ENCODE assay signal across 18 cellular contexts in genomic region chr10:72072639-72073038, GRCh38.
"Had no signal": no experiment of that assay in that cellular context is flagged by ENCODE, and none has a peak within 500 bp of the region (broad histone marks: within the 10 kb centered on the region; RNA-seq: fewer than 3 reads in every experiment).

No MANE protein-coding gene starts in this region.

- H3K27me3 ChIP-seq: left lung, right lobe of liver, suprapubic skin had no signal

- H3K4me3 Mint-ChIP-seq: activated CD4-positive, alpha-beta T cell treated with anti-CD3 and anti-CD28 coated beads, Interleukin-2, amount 10 ng/mL, durations not matched to agents 7 days and 5 days; activated T-cell treated with anti-CD3 and anti-CD28 coated beads, Interleukin-2, amount 50 U/mL, for 4 hours; brain; type B pancreatic cell had no signal

- FAIRE-seq: keratinocyte, TTC549 had no signal

- H3K4me3 ChIP-seq: left lung, right lobe of liver, SK-N-MC, suprapubic skin had no signal

- H3K36me3 ChIP-seq: right lobe of liver, suprapubic skin had no signal

- H3K27me3 Mint-ChIP-seq: activated CD4-positive, alpha-beta T cell treated with anti-CD3 and anti-CD28 coated beads, Interleukin-2, amount 10 ng/mL, durations not matched to agents 7 days and 5 days; effector memory CD8-positive, alpha-beta T cell; progenitor cell of endocrine pancreas; type B pancreatic cell had no signal

- H3K27ac Mint-ChIP-seq: activated CD4-positive, alpha-beta T cell treated with anti-CD3 and anti-CD28 coated beads, Interleukin-2, amount 10 ng/mL, durations not matched to agents 7 days and 5 days; progenitor cell of endocrine pancreas; type B pancreatic cell had no signal

- H3K9me3 ChIP-seq: left lung, right lobe of liver, suprapubic skin had no signal

- H3K9me3 Mint-ChIP-seq: activated CD4-positive, alpha-beta T cell treated with anti-CD3 and anti-CD28 coated beads, Interleukin-2, amount 10 ng/mL, durations not matched to agents 7 days and 5 days; activated T-cell treated with anti-CD3 and anti-CD28 coated beads, Interleukin-2, amount 50 U/mL, for 4 hours; effector memory CD8-positive, alpha-beta T cell; type B pancreatic cell had no signal

- H3K4me1 ChIP-seq: left lung, suprapubic skin had no signal

- H3K27ac ChIP-seq: left lung, right lobe of liver, SK-N-MC, suprapubic skin had no signal

- ATAC-seq: activated T-cell treated with anti-CD3 and anti-CD28 coated beads, Interleukin-2, amount 50 U/mL, for 4 hours; effector memory CD8-positive, alpha-beta T cell; left lung; right lobe of liver had no signal

- DNase-seq: activated CD4-positive, alpha-beta T cell treated with anti-CD3 and anti-CD28 coated beads, Interleukin-2, amount 10 ng/mL, durations not matched to agents 7 days and 5 days; activated CD4-positive, CD25-positive, alpha-beta regulatory T cell; activated T-cell treated with anti-CD3 and anti-CD28 coated beads, Interleukin-2, amount 50 U/mL, for 4 hours; amygdala; left lung; nucleus accumbens; right lobe of liver; stimulated activated CD4-positive, alpha-beta T cell treated with anti-CD3 and anti-CD28 coated beads, Interleukin-1b, Interleukin-23, amount 100 ng/mL, for 48 hours; stimulated activated naive CD4-positive, alpha-beta T cell; T-helper 2 cell had no signal

- H3K36me3 Mint-ChIP-seq: type B pancreatic cell had no signal
